ENCODE assay signal across 8 cellular contexts in genomic region chr6:157764346-157765068, GRCh38. TPM values are rescaled to one million over a fixed set of nuclear protein-coding genes. Genes with fewer than 3 reads are reported as not detected.
DNase-seq lines count a peak whose midpoint lies in the region; ATAC-seq and TF ChIP-seq lines count a peak whose summit lies in the region.

No MANE protein-coding gene starts in this region.

- H3K4me3 ChIP-seq in PC-3 (ENCODE audit: low read length) (peak overlapping the region; percentile 50; the same call in 1 of the 2 replicates), fibroblast of lung (replicated peaks in 1 of 4; ENCODE audit: control extremely low read depth in 1 of 4, insufficient read depth in 1 of 4, low read depth in 3 of 4, low read length in 4 of 4) (peak overlapping the region in 1 of 4 experiments; percentile 8), neuron (ENCODE audit: low read length) (no peak overlapping the region)

- H3K27me3 ChIP-seq in PC-3 (ENCODE audit: low read length) (no peaks in the 10 kb centered on the region), fibroblast of lung (ENCODE audit: control insufficient read depth, insufficient read depth, low read length) (no peaks in the 10 kb centered on the region), neuron (ENCODE audit: insufficient read depth, low read length) (no peaks in the 10 kb centered on the region)

- POLR2A ChIA-PET in PC-3 (lab: Charles Lee; ENCODE audit: unreplicated experiment): interaction anchor here (0.6 kb wide), 1 partner anchor 44 kb away, joined by 4 read pairs; no protein-coding TSS in a partner anchor

- H3K9me2 ChIP-seq in PC-3 (replicated peaks; ENCODE audit: low read length): no peaks in the 10 kb centered on the region

- H3K27ac ChIP-seq in PC-3 (ENCODE audit: low read length) (peak overlapping the region; percentile 88), fibroblast of lung (ENCODE audit: insufficient read depth, low read length) (peak overlapping the region; percentile 89)

- H3K4me2 ChIP-seq in PC-3 (ENCODE audit: low read length): peak overlapping the region; percentile 76
- H3K4me2 ChIP-seq in fibroblast of lung (ENCODE audit: extremely low read depth, insufficient read depth, low read length): peak overlapping the region; percentile 26

- H3K36me3 ChIP-seq in PC-3 (ENCODE audit: low read depth, low read length): no peaks in the 10 kb centered on the region
- H3K36me3 ChIP-seq in fibroblast of lung (ENCODE audit: control insufficient read depth, insufficient read depth, low read length): no peaks in the 10 kb centered on the region
- H3K36me3 ChIP-seq in neuron (ENCODE audit: insufficient read depth, low read length): no peaks in the 10 kb centered on the region

- H3K4me1 ChIP-seq in PC-3 (ENCODE audit: insufficient read depth, low read length): peaks cover 62% of the 10 kb centered on the region
- peaks cover 33% of the 10 kb centered on the region for H3K4me1 ChIP-seq in fibroblast of lung (ENCODE audit: control insufficient read depth, extremely low read depth, insufficient read depth, low read length)
- H3K4me1 ChIP-seq in neuron (ENCODE audit: insufficient read depth, low read length): peaks cover 13% of the 10 kb centered on the region

- H3K9ac ChIP-seq in PC-3 (ENCODE audit: low read length): peak overlapping the region; percentile 65
- H3K9ac ChIP-seq in fibroblast of lung (ENCODE audit: insufficient read depth, low read length): no peak overlapping the region

- H3K27ac Mint-ChIP-seq in stimulated activated naive CD8-positive, alpha-beta T cell treated with anti-CD3 and anti-CD28 coated beads, Interleukin-15, amount 100 ng/mL, for 72 hours: peak overlapping the region; percentile 93 to 98

- H2AFZ ChIP-seq in PC-3 (ENCODE audit: low read length) (no peak overlapping the region), fibroblast of lung (ENCODE audit: low read length) (no peak overlapping the region), neuron (ENCODE audit: low read depth, low read length) (peak overlapping the region; percentile 14)

- H3K79me2 ChIP-seq in PC-3 (ENCODE audit: low read length) (no peaks in the 10 kb centered on the region), fibroblast of lung (ENCODE audit: control insufficient read depth, insufficient read depth, low read length) (no peaks in the 10 kb centered on the region)

- ATAC-seq in GM18519 (IDR thresholded peaks at IDR 0.05; ENCODE audit: low FRiP score, unreplicated experiment) (peak; percentile 43), HG03025 (IDR thresholded peaks at IDR 0.05; ENCODE audit: low FRiP score, unreplicated experiment) (peak; percentile 49), PC-3 (peak; percentile 73)
- ATAC-seq in stimulated activated naive CD8-positive, alpha-beta T cell treated with anti-CD3 and anti-CD28 coated beads, Interleukin-15, amount 100 ng/mL, for 72 hours: peak; percentile 71

- H3F3A ChIP-seq in PC-3 (ENCODE audit: low read length, unreplicated experiment): peaks cover 11% of the 10 kb centered on the region

- H4K20me1 ChIP-seq in PC-3 (ENCODE audit: low read length) (no peaks in the 10 kb centered on the region), fibroblast of lung (ENCODE audit: control insufficient read depth, extremely low read depth, insufficient read depth, low read length) (no peaks in the 10 kb centered on the region)

- H3K4me1 Mint-ChIP-seq in stimulated activated naive CD8-positive, alpha-beta T cell treated with anti-CD3 and anti-CD28 coated beads, Interleukin-15, amount 100 ng/mL, for 72 hours: peaks cover 97% of the 10 kb centered on the region

- peak overlapping the region; percentile 69 to 71 for H3K4me3 Mint-ChIP-seq in stimulated activated naive CD8-positive, alpha-beta T cell treated with anti-CD3 and anti-CD28 coated beads, Interleukin-15, amount 100 ng/mL, for 72 hours

- H3K9me3 ChIP-seq in PC-3 (ENCODE audit: low read length) (no peaks in the 10 kb centered on the region), fibroblast of lung (ENCODE audit: control insufficient read depth, insufficient read depth, low read depth, low read length) (no peaks in the 10 kb centered on the region), neuron (ENCODE audit: low read length) (no peaks in the 10 kb centered on the region)

- no TSS peak for BruUV-seq in PC-3 (replicated peaks; lab: Mats Ljungman, UMichigan)

- H3K9me3 Mint-ChIP-seq in stimulated activated naive CD8-positive, alpha-beta T cell treated with anti-CD3 and anti-CD28 coated beads, Interleukin-15, amount 100 ng/mL, for 72 hours: peaks cover 0 to 4% of the 10 kb centered on the region in 2 donors

- no peaks in the 10 kb centered on the region for H3K27me3 Mint-ChIP-seq in stimulated activated naive CD8-positive, alpha-beta T cell treated with anti-CD3 and anti-CD28 coated beads, Interleukin-15, amount 100 ng/mL, for 72 hours

- no peak for TF ChIP-seq CTCF in PC-3 (conservative IDR thresholded peaks at IDR 0.05; ENCODE audit: low read depth, low read length)
- no peak for TF ChIP-seq CTCF in fibroblast of lung (conservative IDR thresholded peaks at IDR 0.05 in 1 of 2, IDR thresholded peaks at IDR 0.05 in 1 of 2; ENCODE audit: low read depth in 1 of 2, low read length in 2 of 2)

- CTCF ChIA-PET in PC-3 (lab: Charles Lee): interaction anchor here (0.6 kb wide), 1 partner anchor 369 kb away, joined by 3 read pairs; no protein-coding TSS in a partner anchor

- DNase-seq in PC-3: peak; percentile 95
- DNase-seq in activated T-helper 1 cell treated with Interleukin-2 at 50 U/mL for 16 hours (ENCODE audit: low read depth): peak; percentile 73
- DNase-seq in fibroblast of lung (ENCODE audit: low read depth in 2 of 2): peak; percentile 99 to 100
- DNase-seq in stimulated activated naive CD8-positive, alpha-beta T cell treated with anti-CD3 and anti-CD28 coated beads, Interleukin-15, amount 100 ng/mL, for 72 hours: peak; percentile 80 to 90
- no peak for DNase-seq in DMS79 treated with DMSO at 0.1 percent for 48 hours (lab: John Stamatoyannopoulos, UW)

- intact Hi-C loops in PC-3 (cut with micrococcal nuclease): loop anchor here (10.0 kb wide), 1 partner anchor 100 kb away; no protein-coding TSS in a partner anchor

RNA-seq across cellular contexts. Expression of gene SNX9, which starts 58.5 kb away (rescaled TPM):
- total RNA-seq in PC-3 (2014; rRNA removed) (18.0 and 21.3 TPM in 2 replicates), fibroblast of lung (117 and 120 TPM in 2 replicates)
- polyA plus RNA-seq in fibroblast of lung: 56.8 and 85.2 TPM in 2 replicates
- polyA plus RNA-seq in fibroblast of lung (2012): 37.9 and 56.4 TPM in 2 replicates
- polyA minus RNA-seq in fibroblast of lung (ENCODE audit: low replicate concordance): 13.5 and 23.2 TPM in 2 replicates
